8 cellular contexts compared by ENCODE assay signal in genomic region chr2:170973225-170973491, GRCh38. TPM values are rescaled to one million over a fixed set of nuclear protein-coding genes. Genes with fewer than 3 reads are reported as not detected.
DNase-seq lines count a peak whose midpoint lies in the region; ATAC-seq, FAIRE-seq and TF ChIP-seq lines count a peak whose summit lies in the region.

No MANE protein-coding gene starts in this region.

- TF ChIP-seq POLR2A in H1 (IDR thresholded peaks at IDR 0.05; ENCODE audit: control extremely low read depth in 1 of 2, low read depth in 2 of 2, low read length in 2 of 2): no peak; a peak in 1 of 3 replicates

- H3K9me3 ChIP-seq in OCI-LY1 (ENCODE audit: low read length) (no peaks in the 10 kb centered on the region), H1 (ENCODE audit: insufficient read depth in 2 of 2, low read depth in 1 of 2, low read length in 1 of 2) (no peaks in the 10 kb centered on the region)

- no peak overlapping the region for H3K4ac ChIP-seq in H1 (replicated peaks; ENCODE audit: insufficient read length, low read depth, low read length)

- TF ChIP-seq EP300 in H1 (IDR thresholded peaks at IDR 0.05; ENCODE audit: borderline replicate concordance in 1 of 2, low read depth in 2 of 2, low read length in 2 of 2): no peak

- H3K14ac ChIP-seq in H1 (ENCODE audit: insufficient read length): no peak overlapping the region

- 0 out of 2 replicates have a peak, but pooled peaks cover 3% of the 10 kb centered on the region for H3F3A ChIP-seq in OCI-LY1 (ENCODE audit: insufficient read depth, low read length)

- no TSS peak for BruUV-seq in Calu3 (replicated peaks; lab: Mats Ljungman, UMichigan)

- CTCF ChIA-PET in Calu3 (lab: Charles Lee) (interaction anchor here (1.0 to 2.4 kb wide), 5 partner anchors 25 to 461 kb away, joined by 3 to 7 read pairs (median 3); partner anchors contain the start of genes DCAF17 and METTL8), H1 (lab: Charles Lee; ENCODE audit: partially characterized antibody) (interaction anchor here (0.6 to 6.0 kb wide), 24 partner anchors 9 to 599 kb away, joined by 3 to 49 read pairs (median 4); no protein-coding TSS in a partner anchor)

- H4K8ac ChIP-seq in H1 (ENCODE audit: extremely low read depth, insufficient read depth, low read length): peak overlapping the region; percentile 87; the same call in 1 of the 2 replicates

- intact Hi-C loops in Calu3 (cut with micrococcal nuclease; ENCODE audit: unreplicated experiment): loop anchor here (1.0 to 2.0 kb wide), 2 partner anchors 186 to 443 kb away; no protein-coding TSS in a partner anchor

- no peak overlapping the region for H2BK120ac ChIP-seq in H1 (replicated peaks; ENCODE audit: low read depth, low read length)

- DNase-seq in Calu3 (no peak), H1 (ENCODE audit: low read depth in 1 of 2, low spot score in 2 of 2) (no peak), osteocyte (ENCODE audit: extremely low spot score, unreplicated experiment) (no peak), mucosa of gallbladder (ENCODE audit: low spot score) (no peak), NCI-H1417 (lab: John Stamatoyannopoulos, UW) (no peak), NCI-H2081 treated with DMSO at 0.1 percent for 48 hours (lab: John Stamatoyannopoulos, UW) (no peak)

- peaks cover 54% of the 10 kb centered on the region for H3K36me3 Mint-ChIP-seq in Calu3 (ENCODE audit: insufficient read depth, unreplicated experiment)
- H3K36me3 Mint-ChIP-seq in osteocyte (ENCODE audit: unreplicated experiment): peaks cover 2% of the 10 kb centered on the region

- H4K5ac ChIP-seq in H1 (ENCODE audit: insufficient read length, low read depth, low read length): peak overlapping the region; percentile 47

- H3K4me2 ChIP-seq in OCI-LY1 (ENCODE audit: low read length) (peak overlapping the region; percentile 91), H1 (ENCODE audit: insufficient read depth in 1 of 2, low read depth in 2 of 2, low read length in 2 of 2) (peak overlapping the region; percentile 34 to 79)

- H3K4me3 Mint-ChIP-seq in Calu3 (ENCODE audit: low read depth, unreplicated experiment): peak overlapping the region; percentile 65
- H3K4me3 Mint-ChIP-seq in osteocyte (ENCODE audit: unreplicated experiment): peak overlapping the region; percentile 58

- H3K9ac ChIP-seq in OCI-LY1 (ENCODE audit: low read length): peak overlapping the region; percentile 87
- H3K9ac ChIP-seq in H1 (replicated peaks in 1 of 4; ENCODE audit: extremely low read depth in 1 of 4, low read depth in 3 of 4, low read length in 3 of 4): no peak overlapping the region

- peaks cover 18% of the 10 kb centered on the region for H3K4me1 Mint-ChIP-seq in Calu3 (ENCODE audit: low read depth, unreplicated experiment)
- H3K4me1 Mint-ChIP-seq in osteocyte (ENCODE audit: unreplicated experiment): peaks cover 8% of the 10 kb centered on the region

- H3K56ac ChIP-seq in H1 (replicated peaks; ENCODE audit: insufficient read length, low read depth, low read length): no peak overlapping the region

- H2AFZ ChIP-seq in OCI-LY1 (ENCODE audit: low read length): no peak overlapping the region; the same call in 1 of the 2 replicates
- no peak overlapping the region for H2AFZ ChIP-seq in H1 (ENCODE audit: low read length)

- no peaks in the 10 kb centered on the region for H3K9me2 ChIP-seq in OCI-LY1 (ENCODE audit: low read depth, low read length)

- H3K23me2 ChIP-seq in H1 (ENCODE audit: low read depth, low read length): no peaks in the 10 kb centered on the region; the same call in 1 of the 2 replicates

- no peaks in the 10 kb centered on the region for H3K27me3 Mint-ChIP-seq in Calu3 (ENCODE audit: unreplicated experiment)
- no peaks in the 10 kb centered on the region for H3K27me3 Mint-ChIP-seq in osteocyte (ENCODE audit: unreplicated experiment)

- H3K18ac ChIP-seq in H1 (ENCODE audit: extremely low read depth, low read length): no peak overlapping the region; the same call in 1 of the 2 replicates

- peak overlapping the region; percentile 67 for H4K91ac ChIP-seq in H1 (replicated peaks; ENCODE audit: insufficient read length, low read length)

- H3K4me3 ChIP-seq in OCI-LY1 (ENCODE audit: low read depth, low read length, poor library complexity, severe bottlenecking) (peak overlapping the region; percentile 75), H1 (ENCODE audit: extremely low read depth in 1 of 4, insufficient read depth in 2 of 4, low read depth in 3 of 4, low read length in 4 of 4) (peak overlapping the region in 3 of 4 experiments; percentile 24 to 58 (median 24); a peak in 4 of 8 replicates)

- H3K9me3 Mint-ChIP-seq in Calu3 (ENCODE audit: low read depth, unreplicated experiment) (no peaks in the 10 kb centered on the region), osteocyte (ENCODE audit: unreplicated experiment) (no peaks in the 10 kb centered on the region)

- H2BK20ac ChIP-seq in H1 (ENCODE audit: low read length): no peak overlapping the region

- WGBS in H1 (ENCODE audit: extremely low coverage in 1 of 2, insufficient coverage in 1 of 2, insufficient read length in 1 of 2, insufficient replicate concordance in 2 of 2, low coverage in 1 of 2, low lambda C conversion rate in 2 of 2, missing lambda C conversion rate in 1 of 2), 2 experiments: 30% methylated on average over 12 of the region's 12 CpGs; no CpG with 5 or more reads in 1 of the 2 experiments

- H3K27me3 ChIP-seq in OCI-LY1 (ENCODE audit: insufficient read depth, low read length) (no peaks in the 10 kb centered on the region), H1 (replicated peaks in 1 of 4; ENCODE audit: control insufficient read depth in 3 of 4, extremely low read depth in 1 of 4, insufficient read depth in 3 of 4, low read length in 3 of 4) (no peaks in the 10 kb centered on the region)

- FAIRE-seq in H1 (lab: Jason Lieb, UNC): no peak

- POLR2A ChIA-PET in H1 (lab: Charles Lee; ENCODE audit: partially characterized antibody): interaction anchor here (0.9 to 4.5 kb wide), 5 partner anchors 35 to 549 kb away, joined by 3 to 18 read pairs (median 5); partner anchors contain the start of genes CYBRD1, DCAF17 and METTL8

- H3K4me1 ChIP-seq in OCI-LY1 (ENCODE audit: insufficient read depth, low read length, severe bottlenecking): peaks cover 32% of the 10 kb centered on the region
- peaks cover 0 to 10% (median 3%) of the 10 kb centered on the region in 4 experiments; a peak in 6 of 7 replicates for H3K4me1 ChIP-seq in H1 (replicated peaks in 1 of 4; ENCODE audit: control insufficient read depth in 3 of 4, insufficient read depth in 4 of 4, low read length in 3 of 4)

- H3K79me2 ChIP-seq in OCI-LY1 (ENCODE audit: insufficient read depth, low read length) (no peaks in the 10 kb centered on the region), H1 (ENCODE audit: control insufficient read depth in 1 of 2, insufficient read depth in 2 of 2, low read length in 2 of 2) (no peaks in the 10 kb centered on the region)

- TF ChIP-seq CTCF in Calu3 (IDR thresholded peaks at IDR 0.05; ENCODE audit: unreplicated experiment) (no peak), OCI-LY1 (IDR thresholded peaks at IDR 0.05; ENCODE audit: low read length) (no peak), H1 (IDR thresholded peaks at IDR 0.05; ENCODE audit: control extremely low read depth in 1 of 3, insufficient read depth in 1 of 3, low read depth in 1 of 3, low read length in 3 of 3) (no peak), osteocyte (IDR thresholded peaks at IDR 0.05) (no peak)

- H2BK5ac ChIP-seq in H1 (ENCODE audit: low read depth, low read length): no peak overlapping the region

- H3K36me3 ChIP-seq in OCI-LY1 (ENCODE audit: insufficient read depth, low read length): no peaks in the 10 kb centered on the region
- 0 out of 8 replicates have a peak, but pooled peaks cover 0 to 1% (median 0%) of the 10 kb centered on the region in 4 experiments for H3K36me3 ChIP-seq in H1 (ENCODE audit: control insufficient read depth in 2 of 4, insufficient read depth in 4 of 4, low read length in 3 of 4)

- H2BK15ac ChIP-seq in H1 (ENCODE audit: low read length): no peak overlapping the region

- H3K27ac ChIP-seq in OCI-LY1 (ENCODE audit: low read depth, low read length, poor library complexity, severe bottlenecking) (no peak overlapping the region), H1 (ENCODE audit: low read depth, low read length) (no peak overlapping the region; the same call in 1 of the 2 replicates)

- H3K23ac ChIP-seq in H1 (ENCODE audit: insufficient read length): no peak overlapping the region

- no peak overlapping the region for H2BK12ac ChIP-seq in H1 (ENCODE audit: low read depth, low read length)

- ATAC-seq in HG03432 (IDR thresholded peaks at IDR 0.05; ENCODE audit: unreplicated experiment): no peak

- H4K20me1 ChIP-seq in OCI-LY1 (ENCODE audit: insufficient read depth, low read length): no peaks in the 10 kb centered on the region
- no peaks in the 10 kb centered on the region for H4K20me1 ChIP-seq in H1 (replicated peaks in 1 of 2; ENCODE audit: control insufficient read depth in 1 of 2, insufficient read depth in 2 of 2, low read length in 2 of 2)

- no peak overlapping the region for H2AK5ac ChIP-seq in H1 (ENCODE audit: low read depth, low read length)

- TF ChIP-seq RAD21 in H1 (IDR thresholded peaks at IDR 0.05 in 1 of 2, conservative IDR thresholded peaks at IDR 0.05 in 1 of 2; ENCODE audit: low read depth in 2 of 2, low read length in 2 of 2): no peak

- peak overlapping the region; percentile 70 for H3K27ac Mint-ChIP-seq in Calu3 (ENCODE audit: unreplicated experiment)
- no peak overlapping the region for H3K27ac Mint-ChIP-seq in osteocyte (ENCODE audit: unreplicated experiment)

- no peaks in the 10 kb centered on the region for H3K79me1 ChIP-seq in H1 (ENCODE audit: low read depth, low read length)

TF ChIP-seq in H1, 55 proteins besides CTCF, POLR2A, EP300 and RAD21 (continues in another document):
- TF ChIP-seq ASH2L (IDR thresholded peaks at IDR 0.05; ENCODE audit: low read length) (peak; percentile 16), CBX5 (IDR thresholded peaks at IDR 0.05; ENCODE audit: low read depth, low read length) (no peak), CTBP2 (IDR thresholded peaks at IDR 0.05; ENCODE audit: borderline replicate concordance, insufficient read depth, insufficient read length, low read length) (no peak), RXRA (IDR thresholded peaks at IDR 0.05; ENCODE audit: insufficient read depth, low read depth, low read length) (no peak), PHF8 (conservative IDR thresholded peaks at IDR 0.05; ENCODE audit: low read depth, low read length) (peak; percentile 45; the same call in 1 of the 2 replicates)

RNA-seq across cellular contexts. Expression of gene GORASP2, which starts 44.1 kb away (rescaled TPM):
- 98.1 and 105 TPM in 2 replicates for total RNA-seq in Calu3 (2022)
- 81.3 and 86.8 TPM in 2 replicates for total RNA-seq in H1 (2021; fragmentation: NEBNext Ultra II Directional; extraction: Animal tissue kit (Norgen Biotek cat#: 25700))
- polyA plus RNA-seq in H1 (2011; rRNA removed): 187 and 214 TPM in 2 replicates
- polyA plus RNA-seq in H1 (2011; cell fraction: cytosol; rRNA removed): 120 TPM
- 94.2 TPM for polyA plus RNA-seq in H1 (2011; cell fraction: nucleus; rRNA removed)
- polyA plus RNA-seq in H1 (2012, experiment 1 of 2): 71.5 to 83.8 TPM (median 77.3 TPM) in 4 replicates
- 43.3 TPM for polyA plus RNA-seq in H1 (2012, experiment 2 of 2)
- polyA plus RNA-seq in H1 (2013, experiment 1 of 2): 82.8 TPM
- 88.6 TPM for polyA plus RNA-seq in H1 (2013, experiment 2 of 2)
- polyA minus RNA-seq in H1 (2011; rRNA and poly(A)+ RNA removed): 112 and 134 TPM in 2 replicates
- 52.0 TPM for polyA minus RNA-seq in H1 (2011; cell fraction: cytosol; rRNA and poly(A)+ RNA removed)
- polyA minus RNA-seq in H1 (2011; cell fraction: nucleus; rRNA and poly(A)+ RNA removed): 60.4 TPM
- 94.7 and 99.5 TPM in 2 replicates for total RNA-seq in osteocyte
- 71.9 TPM for total RNA-seq in mucosa of gallbladder
